Comparison of ENCODE assay signal across 8 cellular contexts in the genomic region with DNA sequence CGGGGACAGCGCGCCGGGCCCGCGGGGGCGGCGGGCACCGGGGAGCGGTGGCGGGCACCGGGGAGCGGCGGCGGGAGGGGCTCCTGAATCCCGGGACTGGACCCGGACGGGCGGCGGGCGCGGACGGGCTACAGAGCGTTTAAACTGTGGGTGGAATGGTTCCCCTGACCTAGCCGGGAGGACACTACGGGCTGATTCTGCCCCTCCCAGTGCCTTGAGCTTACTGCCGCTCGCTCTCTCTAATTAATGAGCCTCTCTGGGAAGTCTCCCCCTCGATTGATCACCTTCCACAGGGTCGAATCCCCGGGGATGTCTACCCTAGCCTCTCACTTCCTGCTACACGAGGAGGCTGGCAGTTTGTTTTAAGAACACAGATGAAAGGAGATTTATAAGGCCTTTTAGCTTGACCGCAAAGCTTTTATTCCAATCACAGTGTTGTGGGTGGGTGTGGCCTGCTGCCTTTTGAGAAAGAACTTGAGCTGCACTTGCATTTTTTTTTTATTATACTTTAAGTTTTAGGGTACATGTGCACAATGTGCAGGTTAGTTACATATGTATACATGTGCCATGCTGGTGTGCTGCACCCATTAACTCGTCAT. TPM values are rescaled to one million over a fixed set of nuclear protein-coding genes. Genes with fewer than 3 reads are reported as not detected.
DNase-seq lines count a peak whose midpoint lies in the region; ATAC-seq and TF ChIP-seq lines count a peak whose summit lies in the region.

No MANE protein-coding gene starts in this region.

- no TSS peak for BruUV-seq in mammary epithelial cell (replicated peaks; lab: Mats Ljungman, UMichigan)

- peaks cover 5% of the 10 kb centered on the region for H3K4me1 Mint-ChIP-seq in mesothelial cell of epicardium

- H3K4me3 ChIP-seq in KMS-11 (IDR thresholded peaks at IDR 0.05; ENCODE audit: insufficient read depth, low read depth, low read length) (no peak overlapping the region), mammary epithelial cell (replicated peaks in 1 of 3; ENCODE audit: insufficient read depth in 1 of 3, low read depth in 2 of 3, low read length in 3 of 3) (peak overlapping the region; percentile 54 to 90 (median 81))

- H3K79me2 ChIP-seq in KMS-11 (ENCODE audit: insufficient read depth, low read depth) (no peaks in the 10 kb centered on the region), mammary epithelial cell (ENCODE audit: insufficient read depth, low read length) (peaks cover 17% of the 10 kb centered on the region)

- WGBS in mammary epithelial cell (ENCODE audit: low coverage, missing lambda C conversion rate), result 3% methylated on average over 7 of the region's 34 CpGs

- CTCF ChIA-PET in mammary epithelial cell (lab: Charles Lee; ENCODE audit: low non-redundant PET), result interaction anchor here (0.7 kb wide), 1 partner anchor 24 kb away, joined by 5 read pairs; no protein-coding TSS in a partner anchor

- no peaks in the 10 kb centered on the region for H3K9me3 ChIP-seq in mammary epithelial cell (replicated peaks; ENCODE audit: insufficient read depth, low read length)

- H3K36me3 ChIP-seq in KMS-11 (ENCODE audit: insufficient read depth) (no peaks in the 10 kb centered on the region), mammary epithelial cell (ENCODE audit: insufficient read depth, low read length) (no peaks in the 10 kb centered on the region)

- no peaks in the 10 kb centered on the region for H4K20me1 ChIP-seq in KMS-11 (ENCODE audit: insufficient read depth)
- no peaks in the 10 kb centered on the region for H4K20me1 ChIP-seq in mammary epithelial cell (ENCODE audit: insufficient read depth, low read length)

- no peak overlapping the region for H3K27ac ChIP-seq in KMS-11
- peak overlapping the region; percentile 2 for H3K27ac ChIP-seq in mammary epithelial cell (ENCODE audit: insufficient read depth, low read depth, low read length)

- TF ChIP-seq CTCF in KMS-11 (conservative IDR thresholded peaks at IDR 0.05; ENCODE audit: low read depth, low read length), result no peak
- TF ChIP-seq CTCF in mammary epithelial cell (conservative IDR thresholded peaks at IDR 0.05 in 1 of 2, IDR thresholded peaks at IDR 0.05 in 1 of 2; ENCODE audit: extremely low read depth in 1 of 2, insufficient read depth in 1 of 2, low read depth in 1 of 2, low read length in 2 of 2), result no peak
- TF ChIP-seq CTCF in mesothelial cell of epicardium (IDR thresholded peaks at IDR 0.05; ENCODE audit: unreplicated experiment), result no peak

- ATAC-seq in GM19351 (IDR thresholded peaks at IDR 0.05; ENCODE audit: unreplicated experiment) (peak; percentile 30), GM18520 (IDR thresholded peaks at IDR 0.05; ENCODE audit: unreplicated experiment) (no peak)

- in situ Hi-C loops in mammary epithelial cell (cut with MboI; ENCODE audit: low sequenced_read_pairs in 2 of 2), result no loop called here

- H3K9me3 Mint-ChIP-seq in mesothelial cell of epicardium, result peaks cover 4% of the 10 kb centered on the region

- H3K36me3 Mint-ChIP-seq in mesothelial cell of epicardium, result no peaks in the 10 kb centered on the region

- dilution Hi-C loops in mammary epithelial cell (cut with HindIII; ENCODE audit: low sequenced_read_pairs), result no loop called here

- H3K4me1 ChIP-seq in KMS-11 (ENCODE audit: low read depth, poor library complexity, severe bottlenecking) (peaks cover 5% of the 10 kb centered on the region), mammary epithelial cell (ENCODE audit: insufficient read depth, low read length) (peaks cover 4% of the 10 kb centered on the region)

- H3K4me2 ChIP-seq in KMS-11, result peak overlapping the region; percentile 94
- peak overlapping the region; percentile 91 for H3K4me2 ChIP-seq in mammary epithelial cell (ENCODE audit: insufficient read depth, low read depth, low read length)

- H3K9ac ChIP-seq in KMS-11, result peak overlapping the region; percentile 41; the same call in 1 of the 2 replicates
- peak overlapping the region; percentile 44 for H3K9ac ChIP-seq in mammary epithelial cell (ENCODE audit: insufficient read depth, low read length)

- DNase-seq in mammary epithelial cell, result peak; percentile 46
- DNase-seq in mesothelial cell of epicardium (ENCODE audit: low spot score in 2 of 2, unreplicated experiment in 2 of 2), result no peak
- DNase-seq in activated gamma-delta T cell treated with Interleukin-2 at 50 U/mL for 16 hours, result no peak
- no peak for DNase-seq in effector CD4-positive, alpha-beta T cell
- DNase-seq in NCI-H2171 (lab: John Stamatoyannopoulos, UW), result no peak

- H2AFZ ChIP-seq in KMS-11 (ENCODE audit: low read depth) (peak overlapping the region; percentile 98), mammary epithelial cell (ENCODE audit: low read depth, low read length) (peak overlapping the region; percentile 98)

- peaks cover 19% of the 10 kb centered on the region for H3K27me3 Mint-ChIP-seq in mesothelial cell of epicardium (ENCODE audit: low read depth)

- H3K27ac Mint-ChIP-seq in mesothelial cell of epicardium, result no peak overlapping the region

- intact Hi-C loops in mammary epithelial cell (cut with micrococcal nuclease), result loop anchor here (1.0 kb wide), 2 partner anchors 35 to 38 kb away; no protein-coding TSS in a partner anchor

- peak overlapping the region; percentile 74 for H3K4me3 Mint-ChIP-seq in mesothelial cell of epicardium

- H3K27me3 ChIP-seq in KMS-11 (ENCODE audit: insufficient read depth, low read depth), result peaks cover 3% of the 10 kb centered on the region; the same call in 1 of the 2 replicates
- no peaks in the 10 kb centered on the region for H3K27me3 ChIP-seq in mammary epithelial cell (ENCODE audit: insufficient read depth, low read length)

RNA-seq across cellular contexts. Expression of a gene that starts 1.0 kb away (rescaled TPM):
- total RNA-seq in mammary epithelial cell (10 to 100 TPM; 35.0 to 40.8 TPM), mesothelial cell of epicardium (12.0 to 12.6 TPM (median 12.1 TPM) in 3 replicates)
- 19.5 TPM for polyA plus RNA-seq in mammary epithelial cell
- 108 TPM for polyA minus RNA-seq in mammary epithelial cell
